In genomic region chr3:148753386-148753785, GRCh38 we compare ENCODE assay signal across 2 cellular contexts. TPM values are rescaled to one million over a fixed set of nuclear protein-coding genes. Genes with fewer than 3 reads are reported as not detected.
"Had no signal": no experiment of that assay in that cellular context is flagged by ENCODE, and none has a peak within 500 bp of the region (broad histone marks: within the 10 kb centered on the region; RNA-seq: fewer than 3 reads in every experiment).

No MANE protein-coding gene starts in this region.

RNA-seq across cellular contexts. Expression of gene AGTR1, which starts 55.7 kb away (rescaled TPM):
- total RNA-seq: K562, M059J had no signal
